ENCODE assay signal across 1 cellular context in the genomic region with DNA sequence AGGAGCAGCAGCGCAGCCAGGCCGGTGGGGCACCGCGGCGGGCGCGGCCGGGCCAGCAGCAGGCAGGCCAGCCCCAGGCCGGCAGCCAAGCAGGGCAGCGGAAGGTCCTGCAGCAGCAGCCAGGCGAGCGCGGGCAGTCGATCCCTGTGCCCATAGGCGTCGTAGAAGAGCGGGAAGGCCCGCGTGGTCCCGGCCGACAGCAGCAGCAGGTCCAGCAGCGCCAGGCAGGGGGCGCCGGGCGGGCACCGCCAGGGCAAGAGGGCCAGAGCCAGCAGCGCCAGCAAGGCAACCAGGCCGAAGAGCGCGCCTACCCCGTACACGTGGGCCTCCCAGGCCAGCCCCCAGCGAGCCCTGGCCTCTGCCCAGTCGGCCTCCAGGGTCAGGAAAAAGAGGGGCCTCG.
TF ChIP-seq lines count a peak whose summit lies in the region.

No MANE protein-coding gene starts in this region.

TF ChIP-seq in WTC11, 78 proteins besides CTCF, POLR2A, EP300 and RAD21 (continued from another document and continues in another):
- TF ChIP-seq, protein P1, sequence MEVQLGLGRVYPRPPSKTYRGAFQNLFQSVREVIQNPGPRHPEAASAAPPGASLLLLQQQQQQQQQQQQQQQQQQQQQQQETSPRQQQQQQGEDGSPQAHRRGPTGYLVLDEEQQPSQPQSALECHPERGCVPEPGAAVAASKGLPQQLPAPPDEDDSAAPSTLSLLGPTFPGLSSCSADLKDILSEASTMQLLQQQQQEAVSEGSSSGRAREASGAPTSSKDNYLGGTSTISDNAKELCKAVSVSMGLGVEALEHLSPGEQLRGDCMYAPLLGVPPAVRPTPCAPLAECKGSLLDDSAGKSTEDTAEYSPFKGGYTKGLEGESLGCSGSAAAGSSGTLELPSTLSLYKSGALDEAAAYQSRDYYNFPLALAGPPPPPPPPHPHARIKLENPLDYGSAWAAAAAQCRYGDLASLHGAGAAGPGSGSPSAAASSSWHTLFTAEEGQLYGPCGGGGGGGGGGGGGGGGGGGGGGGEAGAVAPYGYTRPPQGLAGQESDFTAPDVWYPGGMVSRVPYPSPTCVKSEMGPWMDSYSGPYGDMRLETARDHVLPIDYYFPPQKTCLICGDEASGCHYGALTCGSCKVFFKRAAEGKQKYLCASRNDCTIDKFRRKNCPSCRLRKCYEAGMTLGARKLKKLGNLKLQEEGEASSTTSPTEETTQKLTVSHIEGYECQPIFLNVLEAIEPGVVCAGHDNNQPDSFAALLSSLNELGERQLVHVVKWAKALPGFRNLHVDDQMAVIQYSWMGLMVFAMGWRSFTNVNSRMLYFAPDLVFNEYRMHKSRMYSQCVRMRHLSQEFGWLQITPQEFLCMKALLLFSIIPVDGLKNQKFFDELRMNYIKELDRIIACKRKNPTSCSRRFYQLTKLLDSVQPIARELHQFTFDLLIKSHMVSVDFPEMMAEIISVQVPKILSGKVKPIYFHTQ (CRISPR knock-in tag; IDR thresholded peaks at IDR 0.05): no peak
- TF ChIP-seq PRRX2 (CRISPR knock-in tag; IDR thresholded peaks at IDR 0.05): no peak
- TF ChIP-seq, protein P2, sequence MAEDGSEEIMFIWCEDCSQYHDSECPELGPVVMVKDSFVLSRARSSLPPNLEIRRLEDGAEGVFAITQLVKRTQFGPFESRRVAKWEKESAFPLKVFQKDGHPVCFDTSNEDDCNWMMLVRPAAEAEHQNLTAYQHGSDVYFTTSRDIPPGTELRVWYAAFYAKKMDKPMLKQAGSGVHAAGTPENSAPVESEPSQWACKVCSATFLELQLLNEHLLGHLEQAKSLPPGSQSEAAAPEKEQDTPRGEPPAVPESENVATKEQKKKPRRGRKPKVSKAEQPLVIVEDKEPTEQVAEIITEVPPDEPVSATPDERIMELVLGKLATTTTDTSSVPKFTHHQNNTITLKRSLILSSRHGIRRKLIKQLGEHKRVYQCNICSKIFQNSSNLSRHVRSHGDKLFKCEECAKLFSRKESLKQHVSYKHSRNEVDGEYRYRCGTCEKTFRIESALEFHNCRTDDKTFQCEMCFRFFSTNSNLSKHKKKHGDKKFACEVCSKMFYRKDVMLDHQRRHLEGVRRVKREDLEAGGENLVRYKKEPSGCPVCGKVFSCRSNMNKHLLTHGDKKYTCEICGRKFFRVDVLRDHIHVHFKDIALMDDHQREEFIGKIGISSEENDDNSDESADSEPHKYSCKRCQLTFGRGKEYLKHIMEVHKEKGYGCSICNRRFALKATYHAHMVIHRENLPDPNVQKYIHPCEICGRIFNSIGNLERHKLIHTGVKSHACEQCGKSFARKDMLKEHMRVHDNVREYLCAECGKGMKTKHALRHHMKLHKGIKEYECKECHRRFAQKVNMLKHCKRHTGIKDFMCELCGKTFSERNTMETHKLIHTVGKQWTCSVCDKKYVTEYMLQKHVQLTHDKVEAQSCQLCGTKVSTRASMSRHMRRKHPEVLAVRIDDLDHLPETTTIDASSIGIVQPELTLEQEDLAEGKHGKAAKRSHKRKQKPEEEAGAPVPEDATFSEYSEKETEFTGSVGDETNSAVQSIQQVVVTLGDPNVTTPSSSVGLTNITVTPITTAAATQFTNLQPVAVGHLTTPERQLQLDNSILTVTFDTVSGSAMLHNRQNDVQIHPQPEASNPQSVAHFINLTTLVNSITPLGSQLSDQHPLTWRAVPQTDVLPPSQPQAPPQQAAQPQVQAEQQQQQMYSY (CRISPR knock-in tag; IDR thresholded peaks at IDR 0.05): peak; percentile 61; the same call in 1 of the 2 replicates
- TF ChIP-seq, protein P3, sequence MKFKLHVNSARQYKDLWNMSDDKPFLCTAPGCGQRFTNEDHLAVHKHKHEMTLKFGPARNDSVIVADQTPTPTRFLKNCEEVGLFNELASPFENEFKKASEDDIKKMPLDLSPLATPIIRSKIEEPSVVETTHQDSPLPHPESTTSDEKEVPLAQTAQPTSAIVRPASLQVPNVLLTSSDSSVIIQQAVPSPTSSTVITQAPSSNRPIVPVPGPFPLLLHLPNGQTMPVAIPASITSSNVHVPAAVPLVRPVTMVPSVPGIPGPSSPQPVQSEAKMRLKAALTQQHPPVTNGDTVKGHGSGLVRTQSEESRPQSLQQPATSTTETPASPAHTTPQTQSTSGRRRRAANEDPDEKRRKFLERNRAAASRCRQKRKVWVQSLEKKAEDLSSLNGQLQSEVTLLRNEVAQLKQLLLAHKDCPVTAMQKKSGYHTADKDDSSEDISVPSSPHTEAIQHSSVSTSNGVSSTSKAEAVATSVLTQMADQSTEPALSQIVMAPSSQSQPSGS (CRISPR knock-in tag; IDR thresholded peaks at IDR 0.05; ENCODE audit: borderline replicate concordance, low read depth): no peak
- TF ChIP-seq SOX15 (CRISPR knock-in tag; IDR thresholded peaks at IDR 0.05): no peak
- peak; percentile 94; the same call in 1 of the 2 replicates for TF ChIP-seq CBFB (CRISPR knock-in tag; IDR thresholded peaks at IDR 0.05; ENCODE audit: low read depth)
- TF ChIP-seq RORB (CRISPR knock-in tag; IDR thresholded peaks at IDR 0.05): no peak
- TF ChIP-seq FOXJ3 (CRISPR knock-in tag; IDR thresholded peaks at IDR 0.05; ENCODE audit: borderline replicate concordance): no peak
- TF ChIP-seq NR3C1 (CRISPR knock-in tag; conservative IDR thresholded peaks at IDR 0.05; ENCODE audit: low read depth): peak; percentile 89; the same call in 1 of the 2 replicates
- TF ChIP-seq, protein P4, sequence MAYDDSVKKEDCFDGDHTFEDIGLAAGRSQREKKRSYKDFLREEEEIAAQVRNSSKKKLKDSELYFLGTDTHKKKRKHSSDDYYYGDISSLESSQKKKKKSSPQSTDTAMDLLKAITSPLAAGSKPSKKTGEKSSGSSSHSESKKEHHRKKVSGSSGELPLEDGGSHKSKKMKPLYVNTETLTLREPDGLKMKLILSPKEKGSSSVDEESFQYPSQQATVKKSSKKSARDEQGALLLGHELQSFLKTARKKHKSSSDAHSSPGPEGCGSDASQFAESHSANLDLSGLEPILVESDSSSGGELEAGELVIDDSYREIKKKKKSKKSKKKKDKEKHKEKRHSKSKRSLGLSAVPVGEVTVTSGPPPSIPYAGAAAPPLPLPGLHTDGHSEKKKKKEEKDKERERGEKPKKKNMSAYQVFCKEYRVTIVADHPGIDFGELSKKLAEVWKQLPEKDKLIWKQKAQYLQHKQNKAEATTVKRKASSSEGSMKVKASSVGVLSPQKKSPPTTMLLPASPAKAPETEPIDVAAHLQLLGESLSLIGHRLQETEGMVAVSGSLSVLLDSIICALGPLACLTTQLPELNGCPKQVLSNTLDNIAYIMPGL (CRISPR knock-in tag; IDR thresholded peaks at IDR 0.05): peak; percentile 88
- TF ChIP-seq JUN (CRISPR knock-in tag; IDR thresholded peaks at IDR 0.05): peak; percentile 67; the same call in 1 of the 2 replicates
- TF ChIP-seq, protein P5, sequence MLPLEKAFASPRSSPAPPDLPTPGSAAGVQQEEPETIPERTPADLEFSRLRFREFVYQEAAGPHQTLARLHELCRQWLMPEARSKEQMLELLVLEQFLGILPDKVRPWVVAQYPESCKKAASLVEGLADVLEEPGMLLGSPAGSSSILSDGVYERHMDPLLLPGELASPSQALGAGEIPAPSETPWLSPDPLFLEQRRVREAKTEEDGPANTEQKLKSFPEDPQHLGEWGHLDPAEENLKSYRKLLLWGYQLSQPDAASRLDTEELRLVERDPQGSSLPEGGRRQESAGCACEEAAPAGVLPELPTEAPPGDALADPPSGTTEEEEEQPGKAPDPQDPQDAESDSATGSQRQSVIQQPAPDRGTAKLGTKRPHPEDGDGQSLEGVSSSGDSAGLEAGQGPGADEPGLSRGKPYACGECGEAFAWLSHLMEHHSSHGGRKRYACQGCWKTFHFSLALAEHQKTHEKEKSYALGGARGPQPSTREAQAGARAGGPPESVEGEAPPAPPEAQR (CRISPR knock-in tag; IDR thresholded peaks at IDR 0.05): no peak
- no peak for TF ChIP-seq NR1H2 (CRISPR knock-in tag; IDR thresholded peaks at IDR 0.05)
- no peak for TF ChIP-seq ZNF219 (CRISPR knock-in tag; IDR thresholded peaks at IDR 0.05; ENCODE audit: borderline replicate concordance)
- no peak for TF ChIP-seq EMX1 (CRISPR knock-in tag; IDR thresholded peaks at IDR 0.05)
- TF ChIP-seq SMAD4 (CRISPR knock-in tag; IDR thresholded peaks at IDR 0.05): no peak
- TF ChIP-seq ZNF423 (CRISPR knock-in tag; IDR thresholded peaks at IDR 0.05): no peak
- peak; percentile 94 for TF ChIP-seq ESRRA (CRISPR knock-in tag; IDR thresholded peaks at IDR 0.05; ENCODE audit: borderline replicate concordance)
- TF ChIP-seq NFYB (CRISPR knock-in tag; conservative IDR thresholded peaks at IDR 0.05; ENCODE audit: low read depth): no peak
- TF ChIP-seq, protein P6, sequence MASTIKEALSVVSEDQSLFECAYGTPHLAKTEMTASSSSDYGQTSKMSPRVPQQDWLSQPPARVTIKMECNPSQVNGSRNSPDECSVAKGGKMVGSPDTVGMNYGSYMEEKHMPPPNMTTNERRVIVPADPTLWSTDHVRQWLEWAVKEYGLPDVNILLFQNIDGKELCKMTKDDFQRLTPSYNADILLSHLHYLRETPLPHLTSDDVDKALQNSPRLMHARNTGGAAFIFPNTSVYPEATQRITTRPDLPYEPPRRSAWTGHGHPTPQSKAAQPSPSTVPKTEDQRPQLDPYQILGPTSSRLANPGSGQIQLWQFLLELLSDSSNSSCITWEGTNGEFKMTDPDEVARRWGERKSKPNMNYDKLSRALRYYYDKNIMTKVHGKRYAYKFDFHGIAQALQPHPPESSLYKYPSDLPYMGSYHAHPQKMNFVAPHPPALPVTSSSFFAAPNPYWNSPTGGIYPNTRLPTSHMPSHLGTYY (CRISPR knock-in tag; IDR thresholded peaks at IDR 0.05): no peak
- peak; percentile 62; the same call in 1 of the 2 replicates for TF ChIP-seq SP1 (CRISPR knock-in tag; conservative IDR thresholded peaks at IDR 0.05)
- TF ChIP-seq, protein P7, sequence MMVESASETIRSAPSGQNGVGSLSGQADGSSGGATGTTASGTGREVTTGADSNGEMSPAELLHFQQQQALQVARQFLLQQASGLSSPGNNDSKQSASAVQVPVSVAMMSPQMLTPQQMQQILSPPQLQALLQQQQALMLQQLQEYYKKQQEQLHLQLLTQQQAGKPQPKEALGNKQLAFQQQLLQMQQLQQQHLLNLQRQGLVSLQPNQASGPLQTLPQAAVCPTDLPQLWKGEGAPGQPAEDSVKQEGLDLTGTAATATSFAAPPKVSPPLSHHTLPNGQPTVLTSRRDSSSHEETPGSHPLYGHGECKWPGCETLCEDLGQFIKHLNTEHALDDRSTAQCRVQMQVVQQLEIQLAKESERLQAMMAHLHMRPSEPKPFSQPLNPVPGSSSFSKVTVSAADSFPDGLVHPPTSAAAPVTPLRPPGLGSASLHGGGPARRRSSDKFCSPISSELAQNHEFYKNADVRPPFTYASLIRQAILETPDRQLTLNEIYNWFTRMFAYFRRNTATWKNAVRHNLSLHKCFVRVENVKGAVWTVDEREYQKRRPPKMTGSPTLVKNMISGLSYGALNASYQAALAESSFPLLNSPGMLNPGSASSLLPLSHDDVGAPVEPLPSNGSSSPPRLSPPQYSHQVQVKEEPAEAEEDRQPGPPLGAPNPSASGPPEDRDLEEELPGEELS (CRISPR knock-in tag; IDR thresholded peaks at IDR 0.05): peak; percentile 96
- peak; percentile 86 for TF ChIP-seq TCF7 (CRISPR knock-in tag; IDR thresholded peaks at IDR 0.05; ENCODE audit: low read depth)
- TF ChIP-seq, protein P8, sequence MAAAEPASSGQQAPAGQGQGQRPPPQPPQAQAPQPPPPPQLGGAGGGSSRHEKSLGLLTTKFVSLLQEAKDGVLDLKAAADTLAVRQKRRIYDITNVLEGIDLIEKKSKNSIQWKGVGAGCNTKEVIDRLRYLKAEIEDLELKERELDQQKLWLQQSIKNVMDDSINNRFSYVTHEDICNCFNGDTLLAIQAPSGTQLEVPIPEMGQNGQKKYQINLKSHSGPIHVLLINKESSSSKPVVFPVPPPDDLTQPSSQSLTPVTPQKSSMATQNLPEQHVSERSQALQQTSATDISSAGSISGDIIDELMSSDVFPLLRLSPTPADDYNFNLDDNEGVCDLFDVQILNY (CRISPR knock-in tag; IDR thresholded peaks at IDR 0.05): peak; percentile 94; the same call in 1 of the 2 replicates
- TF ChIP-seq, protein P9, sequence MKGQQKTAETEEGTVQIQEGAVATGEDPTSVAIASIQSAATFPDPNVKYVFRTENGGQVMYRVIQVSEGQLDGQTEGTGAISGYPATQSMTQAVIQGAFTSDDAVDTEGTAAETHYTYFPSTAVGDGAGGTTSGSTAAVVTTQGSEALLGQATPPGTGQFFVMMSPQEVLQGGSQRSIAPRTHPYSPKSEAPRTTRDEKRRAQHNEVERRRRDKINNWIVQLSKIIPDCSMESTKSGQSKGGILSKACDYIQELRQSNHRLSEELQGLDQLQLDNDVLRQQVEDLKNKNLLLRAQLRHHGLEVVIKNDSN (CRISPR knock-in tag; IDR thresholded peaks at IDR 0.05): peak; percentile 75
- TF ChIP-seq, protein P10, sequence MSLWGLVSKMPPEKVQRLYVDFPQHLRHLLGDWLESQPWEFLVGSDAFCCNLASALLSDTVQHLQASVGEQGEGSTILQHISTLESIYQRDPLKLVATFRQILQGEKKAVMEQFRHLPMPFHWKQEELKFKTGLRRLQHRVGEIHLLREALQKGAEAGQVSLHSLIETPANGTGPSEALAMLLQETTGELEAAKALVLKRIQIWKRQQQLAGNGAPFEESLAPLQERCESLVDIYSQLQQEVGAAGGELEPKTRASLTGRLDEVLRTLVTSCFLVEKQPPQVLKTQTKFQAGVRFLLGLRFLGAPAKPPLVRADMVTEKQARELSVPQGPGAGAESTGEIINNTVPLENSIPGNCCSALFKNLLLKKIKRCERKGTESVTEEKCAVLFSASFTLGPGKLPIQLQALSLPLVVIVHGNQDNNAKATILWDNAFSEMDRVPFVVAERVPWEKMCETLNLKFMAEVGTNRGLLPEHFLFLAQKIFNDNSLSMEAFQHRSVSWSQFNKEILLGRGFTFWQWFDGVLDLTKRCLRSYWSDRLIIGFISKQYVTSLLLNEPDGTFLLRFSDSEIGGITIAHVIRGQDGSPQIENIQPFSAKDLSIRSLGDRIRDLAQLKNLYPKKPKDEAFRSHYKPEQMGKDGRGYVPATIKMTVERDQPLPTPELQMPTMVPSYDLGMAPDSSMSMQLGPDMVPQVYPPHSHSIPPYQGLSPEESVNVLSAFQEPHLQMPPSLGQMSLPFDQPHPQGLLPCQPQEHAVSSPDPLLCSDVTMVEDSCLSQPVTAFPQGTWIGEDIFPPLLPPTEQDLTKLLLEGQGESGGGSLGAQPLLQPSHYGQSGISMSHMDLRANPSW (CRISPR knock-in tag; conservative IDR thresholded peaks at IDR 0.05; ENCODE audit: low read depth): no peak
- no peak for TF ChIP-seq GRHL2 (CRISPR knock-in tag; IDR thresholded peaks at IDR 0.05; ENCODE audit: insufficient replicate concordance, severe bottlenecking)
- no peak for TF ChIP-seq NFATC4 (CRISPR knock-in tag; IDR thresholded peaks at IDR 0.05)
- TF ChIP-seq, protein P11, sequence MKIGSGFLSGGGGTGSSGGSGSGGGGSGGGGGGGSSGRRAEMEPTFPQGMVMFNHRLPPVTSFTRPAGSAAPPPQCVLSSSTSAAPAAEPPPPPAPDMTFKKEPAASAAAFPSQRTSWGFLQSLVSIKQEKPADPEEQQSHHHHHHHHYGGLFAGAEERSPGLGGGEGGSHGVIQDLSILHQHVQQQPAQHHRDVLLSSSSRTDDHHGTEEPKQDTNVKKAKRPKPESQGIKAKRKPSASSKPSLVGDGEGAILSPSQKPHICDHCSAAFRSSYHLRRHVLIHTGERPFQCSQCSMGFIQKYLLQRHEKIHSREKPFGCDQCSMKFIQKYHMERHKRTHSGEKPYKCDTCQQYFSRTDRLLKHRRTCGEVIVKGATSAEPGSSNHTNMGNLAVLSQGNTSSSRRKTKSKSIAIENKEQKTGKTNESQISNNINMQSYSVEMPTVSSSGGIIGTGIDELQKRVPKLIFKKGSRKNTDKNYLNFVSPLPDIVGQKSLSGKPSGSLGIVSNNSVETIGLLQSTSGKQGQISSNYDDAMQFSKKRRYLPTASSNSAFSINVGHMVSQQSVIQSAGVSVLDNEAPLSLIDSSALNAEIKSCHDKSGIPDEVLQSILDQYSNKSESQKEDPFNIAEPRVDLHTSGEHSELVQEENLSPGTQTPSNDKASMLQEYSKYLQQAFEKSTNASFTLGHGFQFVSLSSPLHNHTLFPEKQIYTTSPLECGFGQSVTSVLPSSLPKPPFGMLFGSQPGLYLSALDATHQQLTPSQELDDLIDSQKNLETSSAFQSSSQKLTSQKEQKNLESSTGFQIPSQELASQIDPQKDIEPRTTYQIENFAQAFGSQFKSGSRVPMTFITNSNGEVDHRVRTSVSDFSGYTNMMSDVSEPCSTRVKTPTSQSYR (CRISPR knock-in tag; IDR thresholded peaks at IDR 0.05): peak; percentile 93
- TF ChIP-seq TEAD4 (CRISPR knock-in tag; IDR thresholded peaks at IDR 0.05): no peak
- TF ChIP-seq ETV6 (CRISPR knock-in tag; IDR thresholded peaks at IDR 0.05): peak; percentile 98
